Comparison of ENCODE assay signal across 1 cellular context in the genomic region with DNA sequence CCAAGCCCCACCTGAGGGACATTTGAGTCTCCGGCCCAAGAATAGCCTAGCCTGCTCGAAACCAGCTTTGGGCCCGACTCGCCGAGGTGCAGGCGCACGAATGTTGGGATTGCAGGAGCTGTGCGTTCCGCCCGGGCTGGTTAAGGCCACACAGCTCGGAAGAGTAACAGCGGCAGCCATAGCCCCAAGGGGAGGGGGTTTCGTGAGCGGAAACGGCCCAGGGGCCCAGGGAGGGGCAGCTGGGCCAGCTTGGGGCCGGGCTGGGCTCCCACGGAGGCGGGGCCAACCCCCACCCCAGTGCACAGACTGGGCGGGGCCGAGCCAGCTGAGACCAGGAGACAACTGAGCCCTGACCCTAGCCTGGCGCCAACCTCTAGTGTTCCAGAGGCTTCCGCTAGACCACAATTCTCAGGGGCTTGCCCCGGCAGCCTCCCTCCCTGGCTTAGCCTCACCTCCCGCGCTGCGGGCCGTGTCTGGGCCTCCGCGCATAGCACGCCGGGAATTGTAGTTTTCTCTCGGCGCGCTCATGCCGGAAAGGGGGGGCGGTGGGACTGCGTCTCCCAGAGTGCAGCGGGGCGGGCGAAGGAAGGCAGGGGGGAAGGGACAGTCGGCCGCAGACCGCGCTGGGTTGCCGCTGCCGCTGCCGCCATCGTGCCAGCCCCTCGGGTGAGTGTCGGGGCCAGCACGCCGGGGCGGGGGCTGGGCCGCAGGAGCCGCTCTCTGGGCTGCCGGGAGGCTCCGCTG.
TF ChIP-seq lines count a peak whose summit lies in the region.

TSS of gene NUTF2 (plus strand) at position 614 of the 744 bp plus-strand sequence. CDS start 18,198 bp downstream, outside the sequence.

TF ChIP-seq in HepG2, 621 proteins besides CTCF, POLR2A, EP300 and RAD21 (continued from another document and continues in another):
- TF ChIP-seq ZNF142 (CRISPR knock-in tag; IDR thresholded peaks at IDR 0.05) = peak; percentile 64
- TF ChIP-seq ATF6 (CRISPR knock-in tag; conservative IDR thresholded peaks at IDR 0.05) = no peak; the same call in 1 of the 2 replicates
- peak; percentile 93 for TF ChIP-seq GABPB1 (CRISPR knock-in tag; IDR thresholded peaks at IDR 0.05)
- TF ChIP-seq FOXK2 (IDR thresholded peaks at IDR 0.05) = no peak
- TF ChIP-seq KDM5B (CRISPR knock-in tag; IDR thresholded peaks at IDR 0.05; ENCODE audit: borderline replicate concordance) = peak; percentile 78
- TF ChIP-seq HNF4G (IDR thresholded peaks at IDR 0.05; ENCODE audit: borderline replicate concordance, low read depth, low read length) = no peak; the same call in 1 of the 2 replicates
- peak; percentile 55; the same call in 1 of the 2 replicates for TF ChIP-seq HNF4G (CRISPR knock-in tag; IDR thresholded peaks at IDR 0.05; ENCODE audit: borderline replicate concordance, low read depth)
- TF ChIP-seq, protein P1, sequence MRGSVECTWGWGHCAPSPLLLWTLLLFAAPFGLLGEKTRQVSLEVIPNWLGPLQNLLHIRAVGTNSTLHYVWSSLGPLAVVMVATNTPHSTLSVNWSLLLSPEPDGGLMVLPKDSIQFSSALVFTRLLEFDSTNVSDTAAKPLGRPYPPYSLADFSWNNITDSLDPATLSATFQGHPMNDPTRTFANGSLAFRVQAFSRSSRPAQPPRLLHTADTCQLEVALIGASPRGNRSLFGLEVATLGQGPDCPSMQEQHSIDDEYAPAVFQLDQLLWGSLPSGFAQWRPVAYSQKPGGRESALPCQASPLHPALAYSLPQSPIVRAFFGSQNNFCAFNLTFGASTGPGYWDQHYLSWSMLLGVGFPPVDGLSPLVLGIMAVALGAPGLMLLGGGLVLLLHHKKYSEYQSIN (CRISPR knock-in tag; IDR thresholded peaks at IDR 0.05; ENCODE audit: borderline replicate concordance) = no peak
- TF ChIP-seq, protein P2, sequence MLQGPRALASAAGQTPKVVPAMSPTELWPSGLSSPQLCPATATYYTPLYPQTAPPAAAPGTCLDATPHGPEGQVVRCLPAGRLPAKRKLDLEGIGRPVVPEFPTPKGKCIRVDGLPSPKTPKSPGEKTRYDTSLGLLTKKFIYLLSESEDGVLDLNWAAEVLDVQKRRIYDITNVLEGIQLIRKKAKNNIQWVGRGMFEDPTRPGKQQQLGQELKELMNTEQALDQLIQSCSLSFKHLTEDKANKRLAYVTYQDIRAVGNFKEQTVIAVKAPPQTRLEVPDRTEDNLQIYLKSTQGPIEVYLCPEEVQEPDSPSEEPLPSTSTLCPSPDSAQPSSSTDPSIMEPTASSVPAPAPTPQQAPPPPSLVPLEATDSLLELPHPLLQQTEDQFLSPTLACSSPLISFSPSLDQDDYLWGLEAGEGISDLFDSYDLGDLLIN (CRISPR knock-in tag; IDR thresholded peaks at IDR 0.05; ENCODE audit: borderline replicate concordance) = peak; percentile 90; the same call in 1 of the 2 replicates
- no peak for TF ChIP-seq MAFF (IDR thresholded peaks at IDR 0.05; ENCODE audit: low read depth, low read length)
- TF ChIP-seq TAF15 (IDR thresholded peaks at IDR 0.05; ENCODE audit: low read depth, low read length, poor library complexity, severe bottlenecking) = peak; percentile 37
- TF ChIP-seq GMEB1 (CRISPR knock-in tag; IDR thresholded peaks at IDR 0.05; ENCODE audit: borderline replicate concordance) = peak; percentile 97
- TF ChIP-seq TERF1 (CRISPR knock-in tag; IDR thresholded peaks at IDR 0.05) = no peak
- TF ChIP-seq POGZ (CRISPR knock-in tag; IDR thresholded peaks at IDR 0.05) = peak; percentile 79
- no peak; the same call in 1 of the 2 replicates for TF ChIP-seq CEBPG (CRISPR knock-in tag; IDR thresholded peaks at IDR 0.05)
- peak; percentile 86 for TF ChIP-seq ZNF564 (CRISPR knock-in tag; IDR thresholded peaks at IDR 0.05)
- no peak for TF ChIP-seq ZNF530 (CRISPR knock-in tag; IDR thresholded peaks at IDR 0.05; ENCODE audit: low read depth)
- TF ChIP-seq PRPF4 (IDR thresholded peaks at IDR 0.05; ENCODE audit: low read depth, low read length, poor library complexity, severe bottlenecking) = peak; percentile 71
- TF ChIP-seq ZNF670 (CRISPR knock-in tag; IDR thresholded peaks at IDR 0.05; ENCODE audit: borderline replicate concordance) = peak; percentile 72; the same call in 1 of the 2 replicates
- TF ChIP-seq ZNF589 (CRISPR knock-in tag; conservative IDR thresholded peaks at IDR 0.05) = peak; percentile 94; the same call in 1 of the 2 replicates
- no peak for TF ChIP-seq TCF7L2 (IDR thresholded peaks at IDR 0.05; ENCODE audit: low read depth, low read length)
- TF ChIP-seq NR2F1 (CRISPR knock-in tag; IDR thresholded peaks at IDR 0.05) = peak; percentile 39 to 58; a peak in 3 of 4 replicates
- 0 out of 2 replicates have a peak, but pooled peaks have one; percentile 14 for TF ChIP-seq ZNF383 (CRISPR knock-in tag; IDR thresholded peaks at IDR 0.05; ENCODE audit: borderline replicate concordance)
- peak; percentile 51; the same call in 1 of the 2 replicates for TF ChIP-seq CAMTA2 (CRISPR knock-in tag; IDR thresholded peaks at IDR 0.05; ENCODE audit: borderline replicate concordance)
- peak; percentile 83 for TF ChIP-seq CCDC6 (CRISPR knock-in tag; IDR thresholded peaks at IDR 0.05)
- TF ChIP-seq STAG1 (CRISPR knock-in tag; IDR thresholded peaks at IDR 0.05) = no peak; the same call in 1 of the 2 replicates
- peak; percentile 91 for TF ChIP-seq ZSCAN30 (CRISPR knock-in tag; IDR thresholded peaks at IDR 0.05)
- TF ChIP-seq SP1 (IDR thresholded peaks at IDR 0.05) = no peak
- peak; percentile 68 for TF ChIP-seq SP1 (CRISPR knock-in tag; IDR thresholded peaks at IDR 0.05)
- 0 out of 2 replicates have a peak, but pooled peaks have one; percentile 17 for TF ChIP-seq ZFP41 (CRISPR knock-in tag; IDR thresholded peaks at IDR 0.05; ENCODE audit: borderline replicate concordance)
- peak; percentile 75 for TF ChIP-seq ZNF776 (CRISPR knock-in tag; IDR thresholded peaks at IDR 0.05)
- no peak for TF ChIP-seq HNRNPH1 (optimal IDR thresholded peaks at IDR 0.05; ENCODE audit: low read depth, low read length)
- TF ChIP-seq ONECUT2 (CRISPR knock-in tag; IDR thresholded peaks at IDR 0.05) = no peak
- peak; percentile 74 for TF ChIP-seq HNRNPL (IDR thresholded peaks at IDR 0.05; ENCODE audit: low read depth, low read length)
- no peak for TF ChIP-seq RCOR2 (CRISPR knock-in tag; IDR thresholded peaks at IDR 0.05)
- TF ChIP-seq ZFP36 (IDR thresholded peaks at IDR 0.05; ENCODE audit: borderline replicate concordance, low read depth, low read length, partially characterized antibody) = no peak
- TF ChIP-seq XRCC5 (optimal IDR thresholded peaks at IDR 0.05; ENCODE audit: low read length) = peak; percentile 96
- TF ChIP-seq ZNF446 (CRISPR knock-in tag; IDR thresholded peaks at IDR 0.05) = 0 out of 2 replicates have a peak, but pooled peaks have one; percentile 24
- TF ChIP-seq SMAD1 (CRISPR knock-in tag; IDR thresholded peaks at IDR 0.05; ENCODE audit: borderline replicate concordance, low read depth) = peak; percentile 96
- TF ChIP-seq KAT2B (IDR thresholded peaks at IDR 0.05; ENCODE audit: borderline replicate concordance, low read depth, low read length) = no peak
- no peak for TF ChIP-seq ATAD3A (CRISPR knock-in tag; IDR thresholded peaks at IDR 0.05)
- TF ChIP-seq, protein P3, sequence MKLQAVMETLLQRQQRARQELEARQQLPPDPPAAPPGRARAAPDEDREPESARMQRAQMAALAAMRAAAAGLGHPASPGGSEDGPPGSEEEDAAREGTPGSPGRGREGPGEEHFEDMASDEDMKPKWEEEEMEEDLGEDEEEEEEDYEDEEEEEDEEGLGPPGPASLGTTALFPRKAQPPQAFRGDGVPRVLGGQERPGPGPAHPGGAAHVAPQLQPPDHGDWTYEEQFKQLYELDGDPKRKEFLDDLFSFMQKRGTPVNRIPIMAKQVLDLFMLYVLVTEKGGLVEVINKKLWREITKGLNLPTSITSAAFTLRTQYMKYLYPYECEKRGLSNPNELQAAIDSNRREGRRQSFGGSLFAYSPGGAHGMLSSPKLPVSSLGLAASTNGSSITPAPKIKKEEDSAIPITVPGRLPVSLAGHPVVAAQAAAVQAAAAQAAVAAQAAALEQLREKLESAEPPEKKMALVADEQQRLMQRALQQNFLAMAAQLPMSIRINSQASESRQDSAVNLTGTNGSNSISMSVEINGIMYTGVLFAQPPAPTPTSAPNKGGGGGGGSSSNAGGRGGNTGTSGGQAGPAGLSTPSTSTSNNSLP (IDR thresholded peaks at IDR 0.05; ENCODE audit: low read depth, low read length) = peak; percentile 47; the same call in 1 of the 2 replicates
- peak; percentile 40; the same call in 1 of the 2 replicates for TF ChIP-seq HMG20A (CRISPR knock-in tag; IDR thresholded peaks at IDR 0.05; ENCODE audit: borderline replicate concordance)
- peak; percentile 74 for TF ChIP-seq HMG20B (CRISPR knock-in tag; conservative IDR thresholded peaks at IDR 0.05)
- TF ChIP-seq, protein P4, sequence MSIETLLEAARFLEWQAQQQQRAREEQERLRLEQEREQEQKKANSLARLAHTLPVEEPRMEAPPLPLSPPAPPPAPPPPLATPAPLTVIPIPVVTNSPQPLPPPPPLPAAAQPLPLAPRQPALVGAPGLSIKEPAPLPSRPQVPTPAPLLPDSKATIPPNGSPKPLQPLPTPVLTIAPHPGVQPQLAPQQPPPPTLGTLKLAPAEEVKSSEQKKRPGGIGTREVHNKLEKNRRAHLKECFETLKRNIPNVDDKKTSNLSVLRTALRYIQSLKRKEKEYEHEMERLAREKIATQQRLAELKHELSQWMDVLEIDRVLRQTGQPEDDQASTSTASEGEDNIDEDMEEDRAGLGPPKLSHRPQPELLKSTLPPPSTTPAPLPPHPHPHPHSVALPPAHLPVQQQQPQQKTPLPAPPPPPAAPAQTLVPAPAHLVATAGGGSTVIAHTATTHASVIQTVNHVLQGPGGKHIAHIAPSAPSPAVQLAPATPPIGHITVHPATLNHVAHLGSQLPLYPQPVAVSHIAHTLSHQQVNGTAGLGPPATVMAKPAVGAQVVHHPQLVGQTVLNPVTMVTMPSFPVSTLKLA (IDR thresholded peaks at IDR 0.05) = peak; percentile 56; the same call in 1 of the 2 replicates
